In genomic region chr2:205650450-205650849, GRCh38 we compare ENCODE assay signal across 15 cellular contexts. TPM values are rescaled to one million over a fixed set of nuclear protein-coding genes. Genes with fewer than 3 reads are reported as not detected.
DNase-seq lines count a peak whose midpoint lies in the region; ATAC-seq, FAIRE-seq and TF ChIP-seq lines count a peak whose summit lies in the region.
"Had no signal": no experiment of that assay in that cellular context is flagged by ENCODE, and none has a peak within 500 bp of the region (broad histone marks: within the 10 kb centered on the region; RNA-seq: fewer than 3 reads in every experiment).

No MANE protein-coding gene starts in this region.

- H3K36me3 ChIP-seq in BLaER1 treated with 17β-estradiol and CSF1 and Interleukin-3, amounts not matched to agents 10 nM and 100 nM: no peaks in the 10 kb centered on the region
- no peaks in the 10 kb centered on the region for H3K36me3 ChIP-seq in endothelial cell of umbilical vein (ENCODE audit: control insufficient read depth in 2 of 2, extremely low read depth in 1 of 2, insufficient read depth in 2 of 2, low read length in 2 of 2)
- no peaks in the 10 kb centered on the region for H3K36me3 ChIP-seq in aorta (ENCODE audit: control insufficient read depth in 1 of 2, insufficient read depth in 2 of 2, low read length in 1 of 2)
- H3K36me3 ChIP-seq: cardiac muscle cell, neutrophil, stomach had no signal

- BruUV-seq in endothelial cell of umbilical vein (replicated peaks; lab: Mats Ljungman, UMichigan) (no TSS peak), Calu3 (replicated peaks; lab: Mats Ljungman, UMichigan) (no TSS peak)

- H2AFZ ChIP-seq in endothelial cell of umbilical vein (ENCODE audit: low read depth, low read length): no peak overlapping the region

- H3K9ac ChIP-seq in BLaER1 treated with 17β-estradiol and CSF1 and Interleukin-3, amounts not matched to agents 10 nM and 100 nM: no peak overlapping the region
- no peak overlapping the region for H3K9ac ChIP-seq in endothelial cell of umbilical vein (replicated peaks; ENCODE audit: extremely low read depth, insufficient read depth, low read length)

- intact Hi-C loops in endothelial cell of umbilical vein (cut with micrococcal nuclease) (no loop called here), Calu3 (cut with micrococcal nuclease; ENCODE audit: unreplicated experiment) (no loop called here), aorta (cut with DNase I) (no loop called here)

- no peaks in the 10 kb centered on the region for H3K9me3 ChIP-seq in BLaER1 treated with 17β-estradiol and CSF1 and Interleukin-3, amounts not matched to agents 10 nM and 100 nM (replicated peaks in 1 of 11)
- H3K9me3 ChIP-seq in endothelial cell of umbilical vein (replicated peaks; ENCODE audit: control insufficient read depth, insufficient read depth, low read length) (no peaks in the 10 kb centered on the region), aorta (ENCODE audit: control insufficient read depth, low read length) (no peaks in the 10 kb centered on the region)
- H3K9me3 ChIP-seq: neutrophil, stomach had no signal

- CTCF ChIA-PET in endothelial cell of umbilical vein (lab: Charles Lee): interaction anchor here (0.8 to 1.3 kb wide), 2 partner anchors 10 to 1390 kb away, joined by 5 to 6 read pairs; no protein-coding TSS in a partner anchor
- CTCF ChIA-PET in Calu3 (lab: Charles Lee): no interaction called here
- CTCF ChIA-PET in activated CD8-positive, alpha-beta T cell treated with anti-CD3 and anti-CD28 coated beads, Interleukin-2, amount 10 ng/mL, durations not matched to agents 7 days and 5 days (lab: Charles Lee): no interaction called here

- no peak overlapping the region for H3K27ac Mint-ChIP-seq in Calu3 (ENCODE audit: unreplicated experiment)
- H3K27ac Mint-ChIP-seq in activated CD8-positive, alpha-beta T cell treated with anti-CD3 and anti-CD28 coated beads, Interleukin-2, amount 10 ng/mL, durations not matched to agents 7 days and 5 days: no peak overlapping the region

- POLR2A ChIA-PET in endothelial cell of umbilical vein (lab: Charles Lee): no interaction called here
- POLR2A ChIA-PET in activated CD8-positive, alpha-beta T cell treated with anti-CD3 and anti-CD28 coated beads, Interleukin-2, amount 10 ng/mL, durations not matched to agents 7 days and 5 days (lab: Charles Lee): no interaction called here

- H3K4me3 Mint-ChIP-seq in Calu3 (ENCODE audit: low read depth, unreplicated experiment): no peak overlapping the region
- no peak overlapping the region for H3K4me3 Mint-ChIP-seq in activated CD8-positive, alpha-beta T cell treated with anti-CD3 and anti-CD28 coated beads, Interleukin-2, amount 10 ng/mL, durations not matched to agents 7 days and 5 days

- DNase-seq in NB4 (ENCODE audit: low read depth) (peak; percentile 8), endothelial cell of umbilical vein (ENCODE audit: low read depth, low spot score) (peak; percentile 29), lung microvascular endothelial cell (ENCODE audit: low read depth in 2 of 2) (peak; percentile 82 to 87), Calu3 (no peak), aorta (no peak)
- no peak for DNase-seq in activated CD8-positive, alpha-beta T cell treated with anti-CD3 and anti-CD28 coated beads, Interleukin-2, amount 10 ng/mL, durations not matched to agents 7 days and 5 days
- DNase-seq: hypothalamus; NCI-H524 treated with DMSO at 0.1 percent for 48 hours; stimulated activated CD4-positive, alpha-beta T cell treated with anti-CD3 and anti-CD28 coated beads, Interleukin-2, amount 100 ng/mL, for 48 hours; stomach had no signal

- TF ChIP-seq POLR2A in NB4 (IDR thresholded peaks at IDR 0.05; ENCODE audit: extremely low read depth, insufficient read length) (no peak), endothelial cell of umbilical vein (IDR thresholded peaks at IDR 0.05; ENCODE audit: low read depth, low read length) (no peak)

- 83 to 92% methylated on average over 4 of the region's 4 CpGs for WGBS in aorta, 2 donors

- peak overlapping the region in 2 of 11 experiments; percentile 13 to 24; a peak in 2 of 22 replicates for H3K27ac ChIP-seq in BLaER1 treated with 17β-estradiol and CSF1 and Interleukin-3, amounts not matched to agents 10 nM and 100 nM
- no peak overlapping the region for H3K27ac ChIP-seq in endothelial cell of umbilical vein (ENCODE audit: insufficient read depth, low read depth, low read length)
- H3K27ac ChIP-seq in aorta (ENCODE audit: low read depth in 1 of 2, low read length in 2 of 2): no peak overlapping the region
- H3K27ac ChIP-seq: cardiac muscle cell, neutrophil, stomach had no signal

- ATAC-seq in HG02678 (IDR thresholded peaks at IDR 0.05; ENCODE audit: unreplicated experiment) (no peak), aorta (ENCODE audit: low FRiP score) (no peak)
- ATAC-seq in activated CD8-positive, alpha-beta T cell treated with anti-CD3 and anti-CD28 coated beads, Interleukin-2, amount 10 ng/mL, durations not matched to agents 7 days and 5 days: no peak

- peaks cover 6% of the 10 kb centered on the region for H3K27me3 Mint-ChIP-seq in Calu3 (ENCODE audit: unreplicated experiment)
- peaks cover 4% of the 10 kb centered on the region for H3K27me3 Mint-ChIP-seq in activated CD8-positive, alpha-beta T cell treated with anti-CD3 and anti-CD28 coated beads, Interleukin-2, amount 10 ng/mL, durations not matched to agents 7 days and 5 days (ENCODE audit: low read depth)

- H3K4me3 ChIP-seq in BLaER1 treated with 17β-estradiol and CSF1 and Interleukin-3, amounts not matched to agents 10 nM and 100 nM: no peak overlapping the region
- H3K4me3 ChIP-seq in NB4 (ENCODE audit: low read depth, low read length) (no peak overlapping the region), endothelial cell of umbilical vein (replicated peaks in 1 of 3; ENCODE audit: insufficient read depth in 1 of 3, low read depth in 1 of 3, low read length in 3 of 3) (no peak overlapping the region), aorta (ENCODE audit: low read length in 2 of 2) (no peak overlapping the region)
- H3K4me3 ChIP-seq: cardiac muscle cell, stomach had no signal

- no peaks in the 10 kb centered on the region for H3K9me3 Mint-ChIP-seq in Calu3 (ENCODE audit: low read depth, unreplicated experiment)
- H3K9me3 Mint-ChIP-seq in activated CD8-positive, alpha-beta T cell treated with anti-CD3 and anti-CD28 coated beads, Interleukin-2, amount 10 ng/mL, durations not matched to agents 7 days and 5 days (ENCODE audit: insufficient read depth): no peaks in the 10 kb centered on the region

- FAIRE-seq in endothelial cell of umbilical vein (lab: Jason Lieb, UNC): peak; percentile 85
- FAIRE-seq: TTC549 had no signal

- H3K36me3 Mint-ChIP-seq in Calu3 (ENCODE audit: insufficient read depth, unreplicated experiment): no peaks in the 10 kb centered on the region
- H3K36me3 Mint-ChIP-seq in activated CD8-positive, alpha-beta T cell treated with anti-CD3 and anti-CD28 coated beads, Interleukin-2, amount 10 ng/mL, durations not matched to agents 7 days and 5 days (ENCODE audit: low read depth): no peaks in the 10 kb centered on the region

- H3K4me1 Mint-ChIP-seq in Calu3 (ENCODE audit: low read depth, unreplicated experiment): peaks cover 10% of the 10 kb centered on the region
- no peaks in the 10 kb centered on the region for H3K4me1 Mint-ChIP-seq in activated CD8-positive, alpha-beta T cell treated with anti-CD3 and anti-CD28 coated beads, Interleukin-2, amount 10 ng/mL, durations not matched to agents 7 days and 5 days (ENCODE audit: low read depth)

- no peaks in the 10 kb centered on the region for H3K9me1 ChIP-seq in endothelial cell of umbilical vein (replicated peaks; ENCODE audit: control insufficient read depth, extremely low read depth, insufficient read depth, low read length)

- peak overlapping the region; percentile 43 to 83 (median 74) for H3K4me2 ChIP-seq in BLaER1 treated with 17β-estradiol and CSF1 and Interleukin-3, amounts not matched to agents 10 nM and 100 nM
- no peak overlapping the region for H3K4me2 ChIP-seq in endothelial cell of umbilical vein (ENCODE audit: insufficient read depth, low read length)

- H3K79me2 ChIP-seq in endothelial cell of umbilical vein (ENCODE audit: control insufficient read depth, insufficient read depth, low read length): no peaks in the 10 kb centered on the region

- peaks cover 0 to 85% (median 0%) of the 10 kb centered on the region in 11 experiments; a peak in 8 of 22 replicates for H3K27me3 ChIP-seq in BLaER1 treated with 17β-estradiol and CSF1 and Interleukin-3, amounts not matched to agents 10 nM and 100 nM
- peaks cover 0 to under 1% of the 10 kb centered on the region in 2 experiments for H3K27me3 ChIP-seq in endothelial cell of umbilical vein (ENCODE audit: control insufficient read depth in 2 of 2, insufficient read depth in 2 of 2, low read length in 2 of 2)
- no peaks in the 10 kb centered on the region for H3K27me3 ChIP-seq in aorta (ENCODE audit: control insufficient read depth in 1 of 2, insufficient read depth in 2 of 2, low read length in 1 of 2)
- H3K27me3 ChIP-seq: cardiac muscle cell, neutrophil, stomach had no signal

- peaks cover 33 to 40% (median 36%) of the 10 kb centered on the region in 10 experiments for H3K4me1 ChIP-seq in BLaER1 treated with 17β-estradiol and CSF1 and Interleukin-3, amounts not matched to agents 10 nM and 100 nM
- H3K4me1 ChIP-seq in endothelial cell of umbilical vein (ENCODE audit: control insufficient read depth, extremely low read depth, insufficient read depth, low read length) (peaks cover 3% of the 10 kb centered on the region), aorta (ENCODE audit: control insufficient read depth in 1 of 2, insufficient read depth in 2 of 2, low read length in 2 of 2) (no peaks in the 10 kb centered on the region)
- H3K4me1 ChIP-seq: stomach had no signal

- peaks cover 0 to 15% (median 0%) of the 10 kb centered on the region in 11 experiments; a peak in 3 of 22 replicates for H4K20me1 ChIP-seq in BLaER1 treated with 17β-estradiol and CSF1 and Interleukin-3, amounts not matched to agents 10 nM and 100 nM
- H4K20me1 ChIP-seq in endothelial cell of umbilical vein (replicated peaks; ENCODE audit: control insufficient read depth, extremely low read depth, insufficient read depth, low read length): no peaks in the 10 kb centered on the region

- dilution Hi-C loops in endothelial cell of umbilical vein (cut with MboI; ENCODE audit: extremely low pct_ligation_motif_present, low sequenced_read_pairs): no loop called here

- TF ChIP-seq CTCF in NB4 (IDR thresholded peaks at IDR 0.05; ENCODE audit: low read depth, low read length) (no peak), endothelial cell of umbilical vein (IDR thresholded peaks at IDR 0.05; ENCODE audit: extremely low read depth in 1 of 2, insufficient read depth in 1 of 2, low read depth in 1 of 2, low read length in 2 of 2) (no peak), Calu3 (IDR thresholded peaks at IDR 0.05; ENCODE audit: unreplicated experiment) (no peak)

RNA-seq across cellular contexts. Expression of gene NRP2, which starts 31.9 kb away (rescaled TPM):
- 149 and 240 TPM in 2 replicates for total RNA-seq in endothelial cell of umbilical vein
- polyA plus RNA-seq in endothelial cell of umbilical vein: 138 and 160 TPM in 2 replicates
- polyA plus RNA-seq in endothelial cell of umbilical vein (2011; cell fraction: cytosol; rRNA removed): 107 and 113 TPM in 2 replicates
- 198 and 227 TPM in 2 replicates for polyA plus RNA-seq in endothelial cell of umbilical vein (2011; cell fraction: nucleus; rRNA removed)
- 99.8 and 162 TPM in 2 replicates for polyA plus RNA-seq in endothelial cell of umbilical vein (2012)
- 478 and 499 TPM in 2 replicates for polyA minus RNA-seq in endothelial cell of umbilical vein
- 1.3 TPM for polyA minus RNA-seq in endothelial cell of umbilical vein (2011; cell fraction: cytosol; rRNA and poly(A)+ RNA removed)
- polyA minus RNA-seq in endothelial cell of umbilical vein (2011; cell fraction: nucleus; rRNA and poly(A)+ RNA removed): 330 and 370 TPM in 2 replicates
- 137 and 163 TPM in 2 replicates for total RNA-seq in lung microvascular endothelial cell
- 12.5 and 19.9 TPM in 2 replicates for total RNA-seq in Calu3 (2022)
- 10 to 100 TPM; 41.5 to 67.3 TPM for total RNA-seq in aorta
- 10 to 100 TPM; 13.6 to 15.5 TPM for polyA plus RNA-seq in aorta
- total RNA-seq in activated CD8-positive, alpha-beta T cell treated with anti-CD3 and anti-CD28 coated beads, Interleukin-2, amount 10 ng/mL, durations not matched to agents 7 days and 5 days: 1 to 10 TPM; 4.0 to 4.2 TPM

Comparison
In these comparisons a context has a peak if more than half of its experiments do, and no peak if none do; other contexts are left out.
1. DNase-seq: peak in NB4 (single experiment), endothelial cell of umbilical vein (single experiment) and lung microvascular endothelial cell (2 of 2); none in Calu3 (single experiment), aorta (0 of 2) and activated CD8-positive, alpha-beta T cell treated with anti-CD3 and anti-CD28 coated beads, Interleukin-2, amount 10 ng/mL, durations not matched to agents 7 days and 5 days (single experiment).